ENCODE assay signal across 20 cellular contexts in genomic region chr12:93870020-93870795, GRCh38.
"Had no signal": no experiment of that assay in that cellular context is flagged by ENCODE, and none has a peak within 500 bp of the region (broad histone marks: within the 10 kb centered on the region; RNA-seq: fewer than 3 reads in every experiment).

No MANE protein-coding gene starts in this region.

- H3K27ac Mint-ChIP-seq: activated naive CD4-positive, alpha-beta T cell treated with anti-CD3 and anti-CD28 coated beads, Interleukin-2, amount 50 U/mL, for 72 hours; dendritic cell treated with granulocyte-macrophage colony-stimulating factor and Interleukin-4, amounts not matched to agents 40 ng/mL and 50 ng/mL, for 4 days; naive thymus-derived CD8-positive, alpha-beta T cell; neural progenitor cell; stimulated activated naive CD8-positive, alpha-beta T cell treated with anti-CD3 and anti-CD28 coated beads, Interleukin-15, amount 100 ng/mL, for 72 hours had no signal

- H3K4me1 ChIP-seq: breast epithelium, neural progenitor cell, prostate gland, uterus had no signal

- H3K4me3 Mint-ChIP-seq: dendritic cell treated with granulocyte-macrophage colony-stimulating factor and Interleukin-4, amounts not matched to agents 40 ng/mL and 50 ng/mL, for 4 days; neural progenitor cell; stimulated activated naive CD8-positive, alpha-beta T cell treated with anti-CD3 and anti-CD28 coated beads, Interleukin-15, amount 100 ng/mL, for 72 hours had no signal

- H3K4me1 Mint-ChIP-seq: naive thymus-derived CD8-positive, alpha-beta T cell; neural progenitor cell; stimulated activated naive CD8-positive, alpha-beta T cell treated with anti-CD3 and anti-CD28 coated beads, Interleukin-15, amount 100 ng/mL, for 72 hours had no signal

- H3K27ac ChIP-seq: breast epithelium, neural progenitor cell, prostate gland, skin epidermis, suprapubic skin, uterus, WERI-Rb-1 had no signal

- H3K27me3 Mint-ChIP-seq: dendritic cell treated with granulocyte-macrophage colony-stimulating factor and Interleukin-4, amounts not matched to agents 40 ng/mL and 50 ng/mL, for 4 days; stimulated activated naive CD8-positive, alpha-beta T cell treated with anti-CD3 and anti-CD28 coated beads, Interleukin-15, amount 100 ng/mL, for 72 hours had no signal

- H3K4me3 ChIP-seq: breast epithelium, neural progenitor cell, prostate gland, skin epidermis, suprapubic skin, tibial nerve, uterus had no signal

- H3K36me3 ChIP-seq: breast epithelium, neural progenitor cell, prostate gland, suprapubic skin, uterus, WERI-Rb-1 had no signal

- H3K9me3 ChIP-seq: prostate gland had no signal

- ATAC-seq: activated naive CD4-positive, alpha-beta T cell treated with anti-CD3 and anti-CD28 coated beads, Interleukin-2, amount 50 U/mL, for 72 hours; naive thymus-derived CD8-positive, alpha-beta T cell; stimulated activated naive CD8-positive, alpha-beta T cell treated with anti-CD3 and anti-CD28 coated beads, Interleukin-15, amount 100 ng/mL, for 72 hours had no signal

- DNase-seq: activated CD4-positive, CD25-positive, alpha-beta regulatory T cell treated with anti-CD3 and anti-CD28 coated beads, Interleukin-2, amount 50 U/mL, for 72 hours; activated gamma-delta T cell treated with Interleukin-2 at 50 U/mL for 16 hours; activated T-cell treated with anti-CD3 and anti-CD28 coated beads, Interleukin-2, amount 50 U/mL, for 1 hour; effector CD8-positive, alpha-beta T cell; erythroblast; head of caudate nucleus; naive thymus-derived CD8-positive, alpha-beta T cell; stimulated activated CD4-positive, alpha-beta T cell treated with anti-CD3 and anti-CD28 coated beads, Interleukin-1b, Interleukin-23, amount 100 ng/mL, for 48 hours; stimulated activated naive CD8-positive, alpha-beta T cell treated with anti-CD3 and anti-CD28 coated beads, Interleukin-15, amount 100 ng/mL, for 72 hours; T-helper 1 cell; uterus; WERI-Rb-1 had no signal

- H3K27me3 ChIP-seq: breast epithelium, neural progenitor cell, suprapubic skin, tibial nerve, uterus had no signal
